25 cellular contexts compared by ENCODE assay signal in genomic region chr4:158788608-158789007, GRCh38. TPM values are rescaled to one million over a fixed set of nuclear protein-coding genes. Genes with fewer than 3 reads are reported as not detected.
DNase-seq lines count a peak whose midpoint lies in the region; ATAC-seq, FAIRE-seq and TF ChIP-seq lines count a peak whose summit lies in the region.
"Had no signal": no experiment of that assay in that cellular context is flagged by ENCODE, and none has a peak within 500 bp of the region (broad histone marks: within the 10 kb centered on the region; RNA-seq: fewer than 3 reads in every experiment).

No MANE protein-coding gene starts in this region.

- peak overlapping the region; percentile 26 for H3K27ac ChIP-seq in cardiac muscle cell
- H3K27ac ChIP-seq in K562 (ENCODE audit: extremely low read depth, low read depth, low read length) = no peak overlapping the region
- H3K27ac ChIP-seq in left lung = peak overlapping the region in 1 of 2 donors; percentile 29
- H3K27ac ChIP-seq in upper lobe of right lung = peak overlapping the region; percentile 44
- H3K27ac ChIP-seq: Peyer's patch, suprapubic skin had no signal

- H3K9me3 ChIP-seq in cardiac muscle cell (ENCODE audit: low read depth) (no peaks in the 10 kb centered on the region), K562 (replicated peaks; ENCODE audit: control insufficient read depth, insufficient read depth, low read depth, low read length) (no peaks in the 10 kb centered on the region), left lung (no peaks in the 10 kb centered on the region), upper lobe of right lung (no peaks in the 10 kb centered on the region)
- H3K9me3 ChIP-seq: Peyer's patch, right lobe of liver, suprapubic skin had no signal

- TF ChIP-seq POLR2A in K562 (conservative IDR thresholded peaks at IDR 0.05) = no peak

- intact Hi-C loops in Right ventricle myocardium inferior (cut with DNase I) = no loop called here
- intact Hi-C loops in K562 (cut with micrococcal nuclease) = loop anchor here (5.0 kb wide), 1 partner anchor 49 kb away; no protein-coding TSS in a partner anchor
- intact Hi-C loops in left lung (cut with DNase I) = no loop called here
- intact Hi-C loops in upper lobe of right lung (cut with DNase I) = no loop called here

- TF ChIP-seq CTCF in cardiac muscle cell (IDR thresholded peaks at IDR 0.05; ENCODE audit: low read depth, low read length) = no peak
- TF ChIP-seq CTCF in K562 (IDR thresholded peaks at IDR 0.05 in 2 of 3, conservative IDR thresholded peaks at IDR 0.05 in 1 of 3; ENCODE audit: insufficient read depth in 2 of 3, low read depth in 1 of 3, low read length in 3 of 3) = no peak
- no peak for TF ChIP-seq CTCF in left lung (IDR thresholded peaks at IDR 0.05)
- TF ChIP-seq CTCF in upper lobe of right lung (IDR thresholded peaks at IDR 0.05) = no peak

- no peak overlapping the region for H3K4me3 ChIP-seq in cardiac muscle cell
- no peak overlapping the region for H3K4me3 ChIP-seq in K562
- no peak overlapping the region for H3K4me3 ChIP-seq in left lung
- no peak overlapping the region for H3K4me3 ChIP-seq in upper lobe of right lung
- H3K4me3 ChIP-seq: GM23338, Peyer's patch, right lobe of liver, suprapubic skin had no signal

- peaks cover 5% of the 10 kb centered on the region; the same call in 1 of the 2 replicates for H4K20me1 ChIP-seq in K562 (replicated peaks; ENCODE audit: control insufficient read depth, insufficient read depth, low read length)

- H3K9me1 ChIP-seq in K562 (ENCODE audit: control insufficient read depth, insufficient read depth, low read length) = no peaks in the 10 kb centered on the region

- no peak for TF ChIP-seq EP300 in K562 (IDR thresholded peaks at IDR 0.05; ENCODE audit: low read length)

- POLR2A ChIA-PET in K562 (lab: Yijun Ruan, JAX) = interaction anchor here (0.7 to 1.9 kb wide), 2 partner anchors 11 to 37 kb away, joined by 4 to 6 read pairs; no protein-coding TSS in a partner anchor

- peaks cover 67% of the 10 kb centered on the region for H3K4me1 ChIP-seq in cardiac muscle cell (ENCODE audit: low read depth)
- H3K4me1 ChIP-seq in K562 (replicated peaks in 1 of 2; ENCODE audit: control insufficient read depth in 2 of 2, insufficient read depth in 2 of 2, low read length in 2 of 2) = peaks cover 0 to 39% of the 10 kb centered on the region in 2 experiments; a peak in 3 of 5 replicates
- H3K4me1 ChIP-seq in left lung = peaks cover 15 to 77% of the 10 kb centered on the region in 2 donors
- peaks cover 55% of the 10 kb centered on the region for H3K4me1 ChIP-seq in upper lobe of right lung

- FAIRE-seq in K562 (lab: Jason Lieb, UNC) = peak; percentile 15

- WGBS in K562 (ENCODE audit: insufficient coverage, low coverage, missing lambda C conversion rate) = 80% methylated on average over 2 of the region's 2 CpGs

- H3K79me2 ChIP-seq in K562 (ENCODE audit: control insufficient read depth, insufficient read depth, low read length) = peaks cover 41% of the 10 kb centered on the region; the same call in 2 of the 3 replicates

- no TSS peak for BruUV-seq in K562 (replicated peaks; lab: Mats Ljungman, UMichigan)

- no peak overlapping the region for H3K9ac ChIP-seq in K562 (ENCODE audit: insufficient read depth in 1 of 2, low read depth in 2 of 2, low read length in 2 of 2)

- ATAC-seq in Right ventricle myocardium inferior (no peak), K562 (peak; percentile 14), left lung (peak; percentile 11), upper lobe of right lung (peak; percentile 31), GM19351 (IDR thresholded peaks at IDR 0.05; ENCODE audit: unreplicated experiment) (no peak)
- ATAC-seq: activated CD4-positive, CD25-positive, alpha-beta regulatory T cell treated with anti-CD3 and anti-CD28 coated beads, Interleukin-2, amount 50 U/mL, for 24 hours; activated naive CD4-positive, alpha-beta T cell treated with anti-CD3 and anti-CD28 coated beads, Interleukin-2, amount 50 U/mL, for 72 hours; activated T-helper 17 cell treated with anti-CD3 and anti-CD28 coated beads, Interleukin-2, amount 50 U/mL, for 72 hours; stimulated activated effector memory CD8-positive, alpha-beta T cell treated with anti-CD3 and anti-CD28 coated beads, Interleukin-12 subunit alpha, Interleukin-12 subunit beta, amount 100 ng/mL, for 72 hours had no signal

- no peak overlapping the region for H3K4me2 ChIP-seq in K562 (ENCODE audit: insufficient read depth, low read length)
- H3K4me2 ChIP-seq: GM23338 had no signal

- DNase-seq in cardiac muscle cell (ENCODE audit: low read depth in 1 of 2, low spot score in 1 of 2) (no peak), Right ventricle myocardium inferior (ENCODE audit: missing footprints) (no peak), K562 (ENCODE audit: extremely low read depth in 1 of 4, low spot score in 3 of 4) (no peak), left lung (no peak), upper lobe of right lung (no peak), HUDEP-2 (lab: John Stamatoyannopoulos, UW; ENCODE audit: unreplicated experiment in 76 of 76) (no peak), DMS79 treated with DMSO at 0.1 percent for 48 hours (lab: John Stamatoyannopoulos, UW) (no peak)
- DNase-seq: 8988T; activated CD4-positive, alpha-beta memory T cell treated with anti-CD3 and anti-CD28 coated beads, Interleukin-2, amount 10 ng/mL, durations not matched to agents 7 days and 5 days; activated CD8-positive, alpha-beta memory T cell treated with anti-CD3 and anti-CD28 coated beads, Interleukin-2, amount 50 U/mL, for 48 hours; anterior cingulate cortex; central memory CD4-positive, alpha-beta T cell; NCI-H1105 treated with DMSO at 0.1 percent for 48 hours; NCI-H1930; NCI-H69; Peyer's patch; right lobe of liver; stimulated activated CD4-positive, alpha-beta T cell treated with anti-CD3 and anti-CD28 coated beads, Interleukin-4, amount 100 ng/mL, for 24 hours had no signal

- in situ Hi-C loops in K562 (cut with MboI) = no loop called here

- CTCF ChIA-PET in K562 (lab: Yijun Ruan, JAX; ENCODE audit: low intra/inter-chr PET ratio) = no interaction called here

- H2AFZ ChIP-seq in K562 (ENCODE audit: low read depth, low read length) = no peak overlapping the region
- H2AFZ ChIP-seq: GM23338 had no signal

- H3K36me3 ChIP-seq in cardiac muscle cell = no peaks in the 10 kb centered on the region
- H3K36me3 ChIP-seq in K562 (ENCODE audit: control insufficient read depth, insufficient read depth, low read length) = no peaks in the 10 kb centered on the region
- no peaks in the 10 kb centered on the region for H3K36me3 ChIP-seq in left lung
- no peaks in the 10 kb centered on the region for H3K36me3 ChIP-seq in upper lobe of right lung
- H3K36me3 ChIP-seq: Peyer's patch, right lobe of liver, suprapubic skin had no signal

- H3K27me3 ChIP-seq in cardiac muscle cell (no peaks in the 10 kb centered on the region), K562 (ENCODE audit: control insufficient read depth in 2 of 2, insufficient read depth in 2 of 2, low read length in 2 of 2) (no peaks in the 10 kb centered on the region), left lung (no peaks in the 10 kb centered on the region), upper lobe of right lung (no peaks in the 10 kb centered on the region)
- H3K27me3 ChIP-seq: Peyer's patch, right lobe of liver, suprapubic skin had no signal

- no peak for TF ChIP-seq RAD21 in K562 (CRISPR knock-in tag; conservative IDR thresholded peaks at IDR 0.05 in 1 of 2, IDR thresholded peaks at IDR 0.05 in 1 of 2)

TF ChIP-seq in K562, 482 proteins besides CTCF, POLR2A, EP300 and RAD21 (continues in another document):
- TF ChIP-seq ZBTB43 (CRISPR knock-in tag; IDR thresholded peaks at IDR 0.05) (no peak), POLR2B (IDR thresholded peaks at IDR 0.05; ENCODE audit: low read depth, partially characterized antibody) (no peak), DMBX1 (CRISPR knock-in tag; IDR thresholded peaks at IDR 0.05; ENCODE audit: borderline replicate concordance) (no peak)

RNA-seq across cellular contexts. Expression of gene FNIP2, which starts 19.8 kb away (rescaled TPM):
- total RNA-seq in cardiac muscle cell (45.1 and 74.4 TPM in 2 replicates), Right ventricle myocardium inferior (46.2 TPM), K562 (2014; rRNA removed) (6.3 and 7.3 TPM in 2 replicates), K562 (2014; rRNA removed; fragmentation: Illumina TruSeq; extraction: Trizol) (11.7 and 12.4 TPM in 2 replicates), K562 (2015; rRNA removed; fragmentation: Illumina TruSeq; extraction: Trizol) (14.5 and 15.5 TPM in 2 replicates), K562 (2021) (9.7 and 11.6 TPM in 2 replicates), left lung (10 to 100 TPM; 56.6 to 71.2 TPM), upper lobe of right lung (98.4 TPM)
- polyA plus RNA-seq in cardiac muscle cell (29.9 and 60.1 TPM in 2 replicates), K562 (2011; rRNA removed) (5.5 and 8.3 TPM in 2 replicates), K562 (2014; fragmentation: Illumina TruSeq; extraction: Trizol) (7.9 and 8.7 TPM in 2 replicates), K562 (2014; fragmentation: Nextera tagmentation; extraction: Ambion mirVana) (1 to 10 TPM; 1.7 to 2.8 TPM), K562 (2014; rRNA removed) (4.9 and 6.3 TPM in 2 replicates)
- total RNA-seq in K562 (2011; cell fraction: chromatin; rRNA removed; ENCODE audit: low replicate concordance) = 19.6 and 35.6 TPM in 2 replicates
- total RNA-seq in K562 (2011; cell fraction: nucleolus; rRNA removed) = 6.0 and 7.4 TPM in 2 replicates
- 18.3 and 23.7 TPM in 2 replicates for total RNA-seq in K562 (2011; cell fraction: nucleoplasm; rRNA removed)
- polyA plus RNA-seq in K562 (2011; cell fraction: cytosol; rRNA removed) = 2.4 and 3.9 TPM in 2 replicates
- polyA plus RNA-seq in K562 (2011; cell fraction: nucleus; rRNA removed) = 4.0 and 5.3 TPM in 2 replicates
- 6.9 and 9.7 TPM in 2 replicates for polyA plus RNA-seq in K562 (2012)
- 19.4 and 22.2 TPM in 2 replicates for polyA minus RNA-seq in K562 (2011; rRNA and poly(A)+ RNA removed)
- 6.7 and 9.5 TPM in 2 replicates for polyA minus RNA-seq in K562 (2011; cell fraction: cytosol; rRNA and poly(A)+ RNA removed)
- 7.5 and 9.8 TPM in 2 replicates for polyA minus RNA-seq in K562 (2011; cell fraction: nucleus; rRNA and poly(A)+ RNA removed)

Comparison
In these comparisons a context has a peak if more than half of its experiments do, and no peak if none do; other contexts are left out.
1. ATAC-seq: peak in K562 (single experiment), left lung (single experiment) and upper lobe of right lung (single experiment); none in Right ventricle myocardium inferior (single experiment) and GM19351 (single experiment).